Comparison of ENCODE assay signal across 22 cellular contexts in genomic region chr19:5324947-5325346, GRCh38. TPM values are rescaled to one million over a fixed set of nuclear protein-coding genes. Genes with fewer than 3 reads are reported as not detected.
DNase-seq lines count a peak whose midpoint lies in the region; ATAC-seq, FAIRE-seq and TF ChIP-seq lines count a peak whose summit lies in the region.
"Had no signal": no experiment of that assay in that cellular context is flagged by ENCODE, and none has a peak within 500 bp of the region (broad histone marks: within the 10 kb centered on the region; RNA-seq: fewer than 3 reads in every experiment).

No MANE protein-coding gene starts in this region.

- RAD21 ChIA-PET in GM12878 (lab: Charles Lee; ENCODE audit: unreplicated experiment) = no interaction called here

- no TSS peak for BruUV-seq in HepG2 (replicated peaks; lab: Mats Ljungman, UMichigan)
- no TSS peak for BruUV-seq in GM12878 (replicated peaks; lab: Mats Ljungman, UMichigan)

- no peak overlapping the region for H4K91ac ChIP-seq in neuronal stem cell (ENCODE audit: low read depth, low read length, poor library complexity)

- H3K4me3 ChIP-seq in HepG2 (replicated peaks in 1 of 3; ENCODE audit: insufficient read depth in 1 of 3, low read depth in 2 of 3, low read length in 3 of 3) (no peak overlapping the region), right lobe of liver (no peak overlapping the region), GM12878 (no peak overlapping the region), neuronal stem cell (ENCODE audit: low read length in 2 of 2) (no peak overlapping the region)
- H3K4me3 ChIP-seq: BLaER1, GM23248, HAP-1 had no signal

- H3K4me1 ChIP-seq in HepG2 (ENCODE audit: insufficient read depth, low read length) (peaks cover 12% of the 10 kb centered on the region), right lobe of liver (no peaks in the 10 kb centered on the region), GM12878 (ENCODE audit: control insufficient read depth, insufficient read depth, low read length) (peaks cover 27% of the 10 kb centered on the region), neuronal stem cell (ENCODE audit: control insufficient read depth in 2 of 2, insufficient read depth in 1 of 2, low read depth in 1 of 2, low read length in 2 of 2) (peaks cover 0 to 3% of the 10 kb centered on the region in 2 donors)
- H3K4me1 ChIP-seq: Caco-2, HAP-1 had no signal

- H3K9me3 ChIP-seq in HepG2 (ENCODE audit: low read length) (no peaks in the 10 kb centered on the region), right lobe of liver (no peaks in the 10 kb centered on the region), GM12878 (replicated peaks; ENCODE audit: control insufficient read depth, insufficient read depth, low read length) (peaks cover 5% of the 10 kb centered on the region), neuronal stem cell (replicated peaks in 1 of 2; ENCODE audit: control insufficient read depth in 2 of 2, insufficient read depth in 1 of 2, low read depth in 1 of 2, low read length in 2 of 2) (peaks cover 4 to 7% of the 10 kb centered on the region in 2 donors)
- H3K9me3 ChIP-seq: Caco-2, HAP-1 had no signal

- TF ChIP-seq POLR2A in HepG2 (IDR thresholded peaks at IDR 0.05; ENCODE audit: insufficient read depth in 1 of 2, low read depth in 2 of 2, low read length in 2 of 2) = no peak
- TF ChIP-seq POLR2A in right lobe of liver (IDR thresholded peaks at IDR 0.05) = no peak
- no peak for TF ChIP-seq POLR2A in GM12878 (IDR thresholded peaks at IDR 0.05; ENCODE audit: low read depth, low read length)

- H3K4ac ChIP-seq in neuronal stem cell (ENCODE audit: low read length) = no peak overlapping the region

- no peak overlapping the region for H3K9ac ChIP-seq in HepG2 (ENCODE audit: insufficient read depth, low read depth, low read length)
- H3K9ac ChIP-seq in GM12878 (ENCODE audit: control insufficient read depth, insufficient read depth, low read length) = no peak overlapping the region
- H3K9ac ChIP-seq in neuronal stem cell (ENCODE audit: low read depth, low read length, poor library complexity) = no peak overlapping the region
- H3K9ac ChIP-seq: BLaER1, GM23248 had no signal

- peaks cover 34% of the 10 kb centered on the region for H3K79me1 ChIP-seq in neuronal stem cell (ENCODE audit: low read depth, low read length)

- H4K20me1 ChIP-seq in HepG2 (ENCODE audit: insufficient read depth, low read length) (peaks cover 11% of the 10 kb centered on the region; the same call in 1 of the 2 replicates), GM12878 (ENCODE audit: control insufficient read depth, insufficient read depth) (no peaks in the 10 kb centered on the region)
- H4K20me1 ChIP-seq: BLaER1 had no signal

- CTCF ChIA-PET in HepG2 (lab: Yijun Ruan, JAX; ENCODE audit: low intra/inter-chr PET ratio, low total read pairs) (no interaction called here), GM12878 (lab: Yijun Ruan, JAX) (no interaction called here)

- no peak overlapping the region for H2BK12ac ChIP-seq in neuronal stem cell (ENCODE audit: low read length)

- ATAC-seq in HepG2 = no peak
- ATAC-seq in right lobe of liver = no peak
- ATAC-seq in GM12878 = no peak
- ATAC-seq in GM21528 (IDR thresholded peaks at IDR 0.05; ENCODE audit: low FRiP score, unreplicated experiment) = no peak
- ATAC-seq: CD8-positive, alpha-beta T cell had no signal

- H3K23ac ChIP-seq in neuronal stem cell (ENCODE audit: low read depth, low read length, poor library complexity) = no peak overlapping the region

- no peak overlapping the region for H3K18ac ChIP-seq in neuronal stem cell (ENCODE audit: low read length)

- TF ChIP-seq EP300 in HepG2 (IDR thresholded peaks at IDR 0.05; ENCODE audit: low read depth in 2 of 2, low read length in 2 of 2) (no peak), HepG2 (CRISPR knock-in tag; IDR thresholded peaks at IDR 0.05; ENCODE audit: borderline replicate concordance) (no peak), GM12878 (IDR thresholded peaks at IDR 0.05; ENCODE audit: borderline replicate concordance in 1 of 2, control insufficient read depth in 1 of 2, low read depth in 2 of 2, low read length in 2 of 2) (no peak)

- no peak overlapping the region for H3K14ac ChIP-seq in neuronal stem cell (ENCODE audit: low read length)

- H3K79me2 ChIP-seq in HepG2 (ENCODE audit: insufficient read depth, low read length) = no peaks in the 10 kb centered on the region
- H3K79me2 ChIP-seq in GM12878 (ENCODE audit: control insufficient read depth, insufficient read depth, low read length) = no peaks in the 10 kb centered on the region

- no peak overlapping the region for H4K8ac ChIP-seq in neuronal stem cell (ENCODE audit: low read depth, low read length)

- no peak overlapping the region for H2BK120ac ChIP-seq in neuronal stem cell (ENCODE audit: low read depth, low read length)

- POLR2A ChIA-PET in HepG2 (lab: Yijun Ruan, JAX) (no interaction called here), GM12878 (lab: Charles Lee) (no interaction called here)

- WGBS in HepG2 (ENCODE audit: low lambda C conversion rate) = 93% methylated on average over 3 of the region's 3 CpGs
- 73% methylated on average over 2 of the region's 3 CpGs for WGBS in right lobe of liver (ENCODE audit: insufficient coverage, low coverage, low lambda C conversion rate, missing lambda C conversion rate)
- WGBS in GM12878 (ENCODE audit: insufficient coverage, insufficient replicate concordance, low lambda C conversion rate, missing lambda C conversion rate) = 84% methylated on average over 3 of the region's 3 CpGs
- no CpG with 5 or more reads among the region's 3 CpGs for WGBS in neuronal stem cell (ENCODE audit: extremely low coverage in 2 of 2, insufficient read length in 2 of 2, insufficient replicate concordance in 1 of 2), 2 donors

- H3K27me3 ChIP-seq in HepG2 (ENCODE audit: control insufficient read depth in 1 of 2, insufficient read depth in 2 of 2, low read length in 2 of 2) (no peaks in the 10 kb centered on the region), right lobe of liver (no peaks in the 10 kb centered on the region), GM12878 (replicated peaks in 1 of 2; ENCODE audit: control insufficient read depth in 2 of 2, insufficient read depth in 2 of 2, low read length in 1 of 2) (no peaks in the 10 kb centered on the region), neuronal stem cell (ENCODE audit: control insufficient read depth in 3 of 3, insufficient read depth in 3 of 3, low read depth in 1 of 3, low read length in 3 of 3) (no peaks in the 10 kb centered on the region)

- SMC1A ChIA-PET in GM12878 (lab: Charles Lee; ENCODE audit: uncharacterized antibody, unreplicated experiment) = no interaction called here

- intact Hi-C loops in HepG2 (cut with micrococcal nuclease; ENCODE audit: unreplicated experiment) (no loop called here), right lobe of liver (cut with DNase I) (no loop called here), GM12878 (cut with micrococcal nuclease; ENCODE audit: unreplicated experiment) (no loop called here)

- H2AFZ ChIP-seq in HepG2 (ENCODE audit: low read length) (no peak overlapping the region), GM12878 (ENCODE audit: control insufficient read depth, low read depth, low read length) (no peak overlapping the region), neuronal stem cell (ENCODE audit: low read length) (no peak overlapping the region)
- H2AFZ ChIP-seq: GM23248 had no signal

- H3K27ac ChIP-seq in HepG2 (ENCODE audit: extremely low read length, insufficient read depth, low read length) (no peak overlapping the region), right lobe of liver (no peak overlapping the region), GM12878 (ENCODE audit: control insufficient read depth, insufficient read depth) (no peak overlapping the region), neuronal stem cell (replicated peaks; ENCODE audit: low read length) (no peak overlapping the region)
- H3K27ac ChIP-seq: 22Rv1, BLaER1, C4-2B, GM23248 had no signal

- no peak for DNase-seq in HepG2 (ENCODE audit: low spot score)
- no peak for DNase-seq in right lobe of liver
- DNase-seq in GM12878 (ENCODE audit: low read depth, low spot score) = no peak
- no peak for DNase-seq in neuronal stem cell (ENCODE audit: low spot score)
- no peak for DNase-seq in HK-2 (ENCODE audit: unreplicated experiment)
- no peak for DNase-seq in H4 (ENCODE audit: low spot score)
- DNase-seq: Caco-2; CD4-positive, CD25-positive, alpha-beta regulatory T cell; CD8-positive, alpha-beta T cell; DMS153; DND-41; GM23248 had no signal

- TF ChIP-seq RAD21 in HepG2 (CRISPR knock-in tag; IDR thresholded peaks at IDR 0.05) (no peak), GM12878 (IDR thresholded peaks at IDR 0.05; ENCODE audit: insufficient read depth, low read depth, low read length) (no peak)

- H3K36me3 ChIP-seq in HepG2 (replicated peaks in 1 of 2; ENCODE audit: control insufficient read depth in 1 of 2, insufficient read depth in 2 of 2, low read length in 2 of 2) (peaks cover 0 to 3% of the 10 kb centered on the region in 2 experiments; a peak in 2 of 5 replicates), right lobe of liver (no peaks in the 10 kb centered on the region), GM12878 (ENCODE audit: control insufficient read depth in 2 of 2, insufficient read depth in 2 of 2, low read length in 1 of 2) (no peaks in the 10 kb centered on the region), neuronal stem cell (replicated peaks in 1 of 2; ENCODE audit: control insufficient read depth in 2 of 2, insufficient read depth in 2 of 2, low read length in 2 of 2) (peaks cover 17 to 28% of the 10 kb centered on the region in 2 donors)
- H3K36me3 ChIP-seq: BLaER1 had no signal

- FAIRE-seq in HepG2 (lab: Jason Lieb, UNC) (no peak), GM12878 (lab: Jason Lieb, UNC) (no peak)
- FAIRE-seq: A204.1, G401.6, GM12891, GM18507, H54 had no signal

- peak overlapping the region; percentile 84 for H2BK5ac ChIP-seq in neuronal stem cell (ENCODE audit: low read length)

- no peak overlapping the region for H2BK15ac ChIP-seq in neuronal stem cell (ENCODE audit: low read length)

- TF ChIP-seq CTCF in HepG2 (CRISPR knock-in tag; IDR thresholded peaks at IDR 0.05) = no peak
- no peak for TF ChIP-seq CTCF in right lobe of liver (IDR thresholded peaks at IDR 0.05)
- no peak for TF ChIP-seq CTCF in GM12878 (IDR thresholded peaks at IDR 0.05 in 2 of 3, conservative IDR thresholded peaks at IDR 0.05 in 1 of 3; ENCODE audit: control insufficient read depth in 2 of 3, extremely low read depth in 1 of 3, insufficient read depth in 1 of 3, low read depth in 3 of 3, low read length in 3 of 3)

- H2AK5ac ChIP-seq in neuronal stem cell (ENCODE audit: low read depth, low read length) = no peak overlapping the region

- in situ Hi-C loops in HepG2 (cut with HindIII; ENCODE audit: extremely low pct_ligation_motif_present, low pct_unique_long_range_greater_than_20kb) (no loop called here), GM12878 (cut with MboI) (no loop called here)

- H3K4me2 ChIP-seq in HepG2 (ENCODE audit: low read depth, low read length) = no peak overlapping the region
- H3K4me2 ChIP-seq in GM12878 (ENCODE audit: control insufficient read depth, insufficient read depth) = no peak overlapping the region
- H3K4me2 ChIP-seq in neuronal stem cell (ENCODE audit: insufficient read depth, low read length, poor library complexity, severe bottlenecking) = no peak overlapping the region
- H3K4me2 ChIP-seq: BLaER1 had no signal

RNA-seq across cellular contexts. Expression of gene PTPRS, which starts 15.7 kb away (rescaled TPM):
- 21.3 and 32.7 TPM in 2 replicates for total RNA-seq in HepG2 (2016; rRNA removed; fragmentation: Illumina TruSeq; extraction: Trizol)
- total RNA-seq in HepG2 (2016; cell fraction: cytosol; rRNA removed; fragmentation: Illumina TruSeq; extraction: Trizol; ENCODE audit: low read depth) = 8.8 and 10.2 TPM in 2 replicates
- total RNA-seq in HepG2 (2016; cell fraction: insoluble cytoplasmic fraction; rRNA removed; fragmentation: Illumina TruSeq; extraction: Trizol) = 17.7 and 32.1 TPM in 2 replicates
- 21.8 and 23.0 TPM in 2 replicates for total RNA-seq in HepG2 (2016; cell fraction: membrane; rRNA removed; fragmentation: Illumina TruSeq; extraction: Trizol)
- total RNA-seq in HepG2 (2016; cell fraction: nucleus; rRNA removed; fragmentation: Illumina TruSeq; extraction: Trizol) = 57.4 and 62.6 TPM in 2 replicates
- 43.9 and 63.5 TPM in 2 replicates for polyA plus RNA-seq in HepG2 (2011; rRNA removed)
- polyA plus RNA-seq in HepG2 (2011; cell fraction: cytosol; rRNA removed) = 36.8 and 40.6 TPM in 2 replicates
- 194 and 221 TPM in 2 replicates for polyA plus RNA-seq in HepG2 (2011; cell fraction: nucleus; rRNA removed)
- polyA plus RNA-seq in HepG2 (2012) = 24.6 and 49.4 TPM in 2 replicates
- polyA plus RNA-seq in HepG2 (2016; cell fraction: cytosol; fragmentation: Illumina TruSeq; extraction: Trizol; ENCODE audit: low read depth) = 4.6 and 4.7 TPM in 2 replicates
- 8.4 and 10.5 TPM in 2 replicates for polyA plus RNA-seq in HepG2 (2016; cell fraction: insoluble cytoplasmic fraction; fragmentation: Illumina TruSeq; extraction: Trizol; ENCODE audit: low read depth)
- 5.1 and 5.2 TPM in 2 replicates for polyA plus RNA-seq in HepG2 (2016; cell fraction: membrane; fragmentation: Illumina TruSeq; extraction: Trizol; ENCODE audit: low read depth)
- polyA plus RNA-seq in HepG2 (2016; cell fraction: nucleus; fragmentation: Illumina TruSeq; extraction: Trizol; ENCODE audit: insufficient read depth, low read depth) = 68.7 and 77.5 TPM in 2 replicates
- 65.7 and 175 TPM in 2 replicates for polyA minus RNA-seq in HepG2 (2011; rRNA and poly(A)+ RNA removed; ENCODE audit: low replicate concordance)
- polyA minus RNA-seq in HepG2 (2011; cell fraction: cytosol; rRNA and poly(A)+ RNA removed) = 79.6 and 103 TPM in 2 replicates
- polyA minus RNA-seq in HepG2 (2011; cell fraction: nucleus; rRNA and poly(A)+ RNA removed) = 55.6 and 71.9 TPM in 2 replicates
- total RNA-seq in right lobe of liver = 10 to 100 TPM in 5 of 6 experiments, 1 to 10 TPM in 1; 6.1 to 39.9 (median 22.1) TPM
- total RNA-seq in GM12878 (2013; cell fraction: nucleolus; rRNA removed) = 98.4 and 119 TPM in 2 replicates
- 1.1 and 1.2 TPM in 2 replicates for total RNA-seq in GM12878 (2014; rRNA removed)
- total RNA-seq in GM12878 (2014; rRNA removed; fragmentation: Illumina TruSeq; extraction: Trizol) = 0.64 and 0.85 TPM in 2 replicates
- 3.4 and 3.5 TPM in 2 replicates for total RNA-seq in GM12878 (2021)
- polyA plus RNA-seq in GM12878 (2011; ENCODE audit: low read depth) = 2.1 TPM
- 16.0 and 32.1 TPM in 2 replicates for polyA plus RNA-seq in GM12878 (2011; rRNA removed)
- polyA plus RNA-seq in GM12878 (2011; cell fraction: cytosol; rRNA removed) = 35.9 and 45.1 TPM in 2 replicates
- polyA plus RNA-seq in GM12878 (2011; cell fraction: nucleus; rRNA removed) = 194 and 236 TPM in 2 replicates
- polyA plus RNA-seq in GM12878 (2012) = 3.4 and 4.4 TPM in 2 replicates
- 0.14 and 0.57 TPM in 2 replicates for polyA plus RNA-seq in GM12878 (2014; fragmentation: Illumina TruSeq; extraction: Trizol)
- polyA plus RNA-seq in GM12878 (2014; fragmentation: Nextera tagmentation; extraction: Ambion mirVana) = under 1 TPM; 0.09 to 0.23 TPM
- 1.2 and 1.6 TPM in 2 replicates for polyA plus RNA-seq in GM12878 (2014; rRNA removed)
- under 1 TPM; 0.13 to 0.57 TPM for polyA plus RNA-seq in GM12878 (2016; fragmentation: Nextera tagmentation; extraction: Ambion mirVana)
- 71.4 and 114 TPM in 2 replicates for polyA minus RNA-seq in GM12878 (2011; rRNA and poly(A)+ RNA removed)
- polyA minus RNA-seq in GM12878 (2011; cell fraction: cytosol; rRNA and poly(A)+ RNA removed) = 59.1 and 59.7 TPM in 2 replicates
- polyA minus RNA-seq in GM12878 (2011; cell fraction: nucleus; rRNA and poly(A)+ RNA removed) = 41.0 and 72.5 TPM in 2 replicates
- polyA plus RNA-seq in neuronal stem cell (2013, experiment 1 of 2) = 162 TPM
- polyA plus RNA-seq in neuronal stem cell (2013, experiment 2 of 2) = 172 TPM
- 47.4 and 63.8 TPM in 2 replicates for total RNA-seq in H4 (2014; rRNA removed; shearing (Covaris generic))

Comparison
In these comparisons a context has a peak if more than half of its experiments do, and no peak if none do; other contexts are left out.
1. Of the 75 proteins assayed by ChIP-seq in both HepG2 and GM12878: peak only in HepG2: none; only in GM12878: YY1; in both: none; in neither: 74.